ENCODE assay signal across 1 cellular context in genomic region chr16:21984062-21984461, GRCh38.
A peak's percentile ranks its signal among the peaks of the same experiment; 100 is the strongest.
TF ChIP-seq lines count a peak whose summit lies in the region.

No MANE protein-coding gene starts in this region.

TF ChIP-seq in K562, 482 proteins besides CTCF, POLR2A, EP300 and RAD21:
- TF ChIP-seq ZNF175 (CRISPR knock-in tag; IDR thresholded peaks at IDR 0.05; ENCODE audit: low read depth) (no peak), CGGBP1 (CRISPR knock-in tag; IDR thresholded peaks at IDR 0.05) (no peak), KAT8 (IDR thresholded peaks at IDR 0.05; ENCODE audit: low read depth) (no peak), SUPT5H (IDR thresholded peaks at IDR 0.05) (peak; percentile 45; the same call in 1 of the 2 replicates), POLR2B (IDR thresholded peaks at IDR 0.05; ENCODE audit: low read depth, partially characterized antibody) (peak; percentile 33), MYC (IDR thresholded peaks at IDR 0.05; ENCODE audit: low read depth, low read length) (no peak), MYC (CRISPR knock-in tag; IDR thresholded peaks at IDR 0.05; ENCODE audit: borderline replicate concordance, low read depth) (no peak), SREBF1 (IDR thresholded peaks at IDR 0.05; ENCODE audit: borderline replicate concordance, low read depth, low read length) (no peak), POLR3G (IDR thresholded peaks at IDR 0.05; ENCODE audit: extremely low read depth, insufficient read length, insufficient replicate concordance) (no peak), FOS (IDR thresholded peaks at IDR 0.05; ENCODE audit: extremely low read depth, insufficient read length) (no peak), PTTG1 (tag; IDR thresholded peaks at IDR 0.05; ENCODE audit: low read depth) (no peak), POLR2AphosphoS5 (IDR thresholded peaks at IDR 0.05; ENCODE audit: control insufficient read depth, insufficient read depth, low read depth, low read length) (0 out of 2 replicates have a peak, but pooled peaks have one; percentile 50), ZNF212 (CRISPR knock-in tag; IDR thresholded peaks at IDR 0.05) (no peak)
